In genomic region chr4:67682266-67682665, GRCh38 we compare ENCODE assay signal across 24 cellular contexts.
"Had no signal": no experiment of that assay in that cellular context is flagged by ENCODE, and none has a peak within 500 bp of the region (broad histone marks: within the 10 kb centered on the region; RNA-seq: fewer than 3 reads in every experiment).

No MANE protein-coding gene starts in this region.

- H3K27ac ChIP-seq: left ventricle myocardium inferior, ovary, skin epidermis, suprapubic skin, tibial nerve, uterus had no signal

- H3K27ac Mint-ChIP-seq: immature natural killer cell; memory B cell; natural killer cell treated with Interleukin-12 subunit alpha and Interleukin-12 subunit beta and Interleukin-15 and Interleukin-18, amount 100 ng/mL, for 72 hours; progenitor cell of endocrine pancreas; stimulated activated naive B cell treated with anti-CD40 and anti-IgM and Interleukin-4, amounts not matched to agents 10 μg/mL and 1 μg/mL and 100 μg/mL, for 72 hours; stimulated activated naive CD8-positive, alpha-beta T cell treated with anti-CD3 and anti-CD28 coated beads, Interleukin-15, Interleukin-2, amounts not matched to agents 100 ng/mL and 50 ng/mL, for 24 hours; type B pancreatic cell had no signal

- H3K4me3 ChIP-seq: left ventricle myocardium inferior, lung, mucosa of descending colon, ovary, skin epidermis, suprapubic skin, tibial nerve, uterus had no signal

- H3K36me3 ChIP-seq: ovary, uterus had no signal

- H3K9me3 Mint-ChIP-seq: immature natural killer cell; memory B cell; naive thymus-derived CD4-positive, alpha-beta T cell; natural killer cell treated with Interleukin-12 subunit alpha and Interleukin-12 subunit beta and Interleukin-15 and Interleukin-18, amount 100 ng/mL, for 72 hours; stimulated activated naive B cell treated with anti-CD40 and anti-IgM and Interleukin-4, amounts not matched to agents 10 μg/mL and 1 μg/mL and 100 μg/mL, for 72 hours; stimulated activated naive CD8-positive, alpha-beta T cell treated with anti-CD3 and anti-CD28 coated beads, Interleukin-15, Interleukin-2, amounts not matched to agents 100 ng/mL and 50 ng/mL, for 24 hours; type B pancreatic cell had no signal

- ATAC-seq: mucosa of descending colon; naive thymus-derived CD4-positive, alpha-beta T cell; natural killer cell treated with Interleukin-12 subunit alpha and Interleukin-12 subunit beta and Interleukin-15 and Interleukin-18, amount 100 ng/mL, for 72 hours; right cardiac atrium; sciatic nerve; stimulated activated naive B cell treated with anti-CD40 and anti-IgM and Interleukin-4, amounts not matched to agents 10 μg/mL and 1 μg/mL and 100 μg/mL, for 72 hours had no signal

- H3K27me3 Mint-ChIP-seq: memory B cell; naive thymus-derived CD4-positive, alpha-beta T cell; natural killer cell treated with Interleukin-12 subunit alpha and Interleukin-12 subunit beta and Interleukin-15 and Interleukin-18, amount 100 ng/mL, for 72 hours; progenitor cell of endocrine pancreas; stimulated activated naive B cell treated with anti-CD40 and anti-IgM and Interleukin-4, amounts not matched to agents 10 μg/mL and 1 μg/mL and 100 μg/mL, for 72 hours; stimulated activated naive CD8-positive, alpha-beta T cell treated with anti-CD3 and anti-CD28 coated beads, Interleukin-15, Interleukin-2, amounts not matched to agents 100 ng/mL and 50 ng/mL, for 24 hours; type B pancreatic cell had no signal

- H3K4me1 ChIP-seq: left ventricle myocardium inferior, suprapubic skin, tibial nerve, uterus had no signal

- H3K27me3 ChIP-seq: ovary, suprapubic skin, tibial nerve, uterus had no signal

- DNase-seq: hypothalamus; immature natural killer cell; left ventricle myocardium inferior; midbrain; mucosa of descending colon; naive thymus-derived CD4-positive, alpha-beta T cell; ovary; right cardiac atrium; stimulated activated CD4-positive, alpha-beta T cell treated with anti-CD3 and anti-CD28 coated beads, Interleukin-12 subunit alpha, Interleukin-12 subunit beta, amount 100 ng/mL, for 4 hours; stimulated activated CD4-positive, alpha-beta T cell treated with anti-CD3 and anti-CD28 coated beads, Interleukin-15, amount 100 ng/mL, for 24 hours; stimulated activated CD4-positive, alpha-beta T cell treated with anti-CD3 and anti-CD28 coated beads, Interleukin-2, amount 100 ng/mL, for 24 hours; stimulated activated CD4-positive, alpha-beta T cell treated with anti-CD3 and anti-CD28 coated beads, Interleukin-4, amount 100 ng/mL, for 1 hour; stimulated activated naive B cell treated with anti-CD40 and anti-IgM and Interleukin-4, amounts not matched to agents 10 μg/mL and 1 μg/mL and 100 μg/mL, for 72 hours; uterus had no signal

- H3K4me3 Mint-ChIP-seq: immature natural killer cell; memory B cell; naive thymus-derived CD4-positive, alpha-beta T cell; natural killer cell treated with Interleukin-12 subunit alpha and Interleukin-12 subunit beta and Interleukin-15 and Interleukin-18, amount 100 ng/mL, for 72 hours; stimulated activated naive B cell treated with anti-CD40 and anti-IgM and Interleukin-4, amounts not matched to agents 10 μg/mL and 1 μg/mL and 100 μg/mL, for 72 hours; stimulated activated naive CD8-positive, alpha-beta T cell treated with anti-CD3 and anti-CD28 coated beads, Interleukin-15, Interleukin-2, amounts not matched to agents 100 ng/mL and 50 ng/mL, for 24 hours; type B pancreatic cell had no signal

- H3K9me3 ChIP-seq: left ventricle myocardium inferior, mucosa of descending colon, ovary, suprapubic skin, tibial nerve, uterus had no signal
